8 cellular contexts compared by ENCODE assay signal in genomic region chr1:46442317-46443161, GRCh38. TPM values are rescaled to one million over a fixed set of nuclear protein-coding genes. Genes with fewer than 3 reads are reported as not detected.
A peak's percentile ranks its signal among the peaks of the same experiment; 100 is the strongest.
DNase-seq lines count a peak whose midpoint lies in the region; ATAC-seq and TF ChIP-seq lines count a peak whose summit lies in the region.

No MANE protein-coding gene starts in this region.

- H3K27me3 Mint-ChIP-seq in naive thymus-derived CD4-positive, alpha-beta T cell: peaks cover 8 to 45% (median 20%) of the 10 kb centered on the region in 5 donors

- intact Hi-C loops in esophagus squamous epithelium (cut with DNase I): no loop called here
- intact Hi-C loops in naive thymus-derived CD4-positive, alpha-beta T cell (cut with micrococcal nuclease): loop anchor here (1.0 to 10.0 kb wide), 3 partner anchors 86 to 732 kb away; no protein-coding TSS in a partner anchor

- peak overlapping the region in 3 of 4 donors; percentile 16 to 48 (median 33) for H3K27ac ChIP-seq in esophagus squamous epithelium
- H3K27ac ChIP-seq in naive thymus-derived CD4-positive, alpha-beta T cell (ENCODE audit: low read depth, low read length): no peak overlapping the region

- peak overlapping the region; percentile 77 to 95 (median 89) for H3K4me3 Mint-ChIP-seq in naive thymus-derived CD4-positive, alpha-beta T cell
- H3K4me3 Mint-ChIP-seq in stimulated activated effector memory CD8-positive, alpha-beta T cell treated with anti-CD3 and anti-CD28 coated beads, Interleukin-12 subunit alpha, Interleukin-12 subunit beta, amount 100 ng/mL, for 72 hours: peak overlapping the region; percentile 79

- H3K27me3 ChIP-seq in NT2/D1 (ENCODE audit: insufficient read depth, insufficient read length): peaks cover 68% of the 10 kb centered on the region
- H3K27me3 ChIP-seq in esophagus squamous epithelium: peaks cover 6 to 50% (median 7%) of the 10 kb centered on the region in 4 donors
- peaks cover 0 to 5% of the 10 kb centered on the region in 2 donors for H3K27me3 ChIP-seq in naive thymus-derived CD4-positive, alpha-beta T cell (ENCODE audit: control insufficient read depth in 2 of 2, insufficient read depth in 2 of 2, low read length in 2 of 2)

- ATAC-seq in GM18907 (IDR thresholded peaks at IDR 0.05; ENCODE audit: unreplicated experiment): peak; percentile 73
- peak; percentile 56 for ATAC-seq in HG03521 (IDR thresholded peaks at IDR 0.05; ENCODE audit: unreplicated experiment)
- ATAC-seq in naive thymus-derived CD4-positive, alpha-beta T cell: peak; percentile 79
- peak; percentile 82 for ATAC-seq in stimulated activated effector memory CD8-positive, alpha-beta T cell treated with anti-CD3 and anti-CD28 coated beads, Interleukin-12 subunit alpha, Interleukin-12 subunit beta, amount 100 ng/mL, for 72 hours

- peak overlapping the region; percentile 72 for H3K9ac ChIP-seq in NT2/D1 (ENCODE audit: insufficient read length, low read depth)

- CTCF ChIA-PET in naive thymus-derived CD4-positive, alpha-beta T cell (lab: Charles Lee): no interaction called here

- peaks cover 4% of the 10 kb centered on the region for H3K4me1 ChIP-seq in NT2/D1 (ENCODE audit: insufficient read depth, insufficient read length)
- peaks cover 2 to 19% (median 4%) of the 10 kb centered on the region in 3 donors for H3K4me1 ChIP-seq in esophagus squamous epithelium
- H3K4me1 ChIP-seq in naive thymus-derived CD4-positive, alpha-beta T cell (ENCODE audit: control insufficient read depth in 2 of 2, insufficient read depth in 2 of 2, low read length in 2 of 2): peaks cover 0 to 1% of the 10 kb centered on the region in 2 donors

- no peak for TF ChIP-seq POLR2A in esophagus squamous epithelium (IDR thresholded peaks at IDR 0.05)

- POLR2A ChIA-PET in naive thymus-derived CD4-positive, alpha-beta T cell (lab: Charles Lee): no interaction called here

- H3K36me3 ChIP-seq in NT2/D1 (ENCODE audit: insufficient read depth, insufficient read length, low read length) (no peaks in the 10 kb centered on the region), esophagus squamous epithelium (no peaks in the 10 kb centered on the region)
- H3K36me3 ChIP-seq in naive thymus-derived CD4-positive, alpha-beta T cell (ENCODE audit: control insufficient read depth in 2 of 3, insufficient read depth in 3 of 3, low read length in 3 of 3): no peaks in the 10 kb centered on the region

- TF ChIP-seq CTCF in esophagus squamous epithelium (IDR thresholded peaks at IDR 0.05): peak; percentile 64 to 86 (median 80)

- H3K9me3 Mint-ChIP-seq in naive thymus-derived CD4-positive, alpha-beta T cell: peaks cover 0 to 1% (median 0%) of the 10 kb centered on the region in 11 donors
- H3K9me3 Mint-ChIP-seq in stimulated activated effector memory CD8-positive, alpha-beta T cell treated with anti-CD3 and anti-CD28 coated beads, Interleukin-12 subunit alpha, Interleukin-12 subunit beta, amount 100 ng/mL, for 72 hours: no peaks in the 10 kb centered on the region

- no peaks in the 10 kb centered on the region for H3K36me3 Mint-ChIP-seq in naive thymus-derived CD4-positive, alpha-beta T cell
- H3K36me3 Mint-ChIP-seq in stimulated activated effector memory CD8-positive, alpha-beta T cell treated with anti-CD3 and anti-CD28 coated beads, Interleukin-12 subunit alpha, Interleukin-12 subunit beta, amount 100 ng/mL, for 72 hours: peaks cover 5% of the 10 kb centered on the region

- 9 to 20% methylated on average over 9 to 22 of the region's 25 CpGs for WGBS in esophagus squamous epithelium, 2 donors

- DNase-seq in AML-193 (lab: John Stamatoyannopoulos, UW) (peak; percentile 51 to 55), NT2/D1 (ENCODE audit: low read depth, low spot score) (peak; percentile 96), esophagus squamous epithelium (lab: John Stamatoyannopoulos, UW) (no peak)
- DNase-seq in activated T-cell treated with anti-CD3 and anti-CD28 coated beads, Interleukin-2, amount 50 U/mL, for 1 hour: peak; percentile 75
- peak; percentile 39 to 75 (median 63) for DNase-seq in naive thymus-derived CD4-positive, alpha-beta T cell
- peak; percentile 69 to 92 for DNase-seq in stimulated activated effector memory CD8-positive, alpha-beta T cell treated with anti-CD3 and anti-CD28 coated beads, Interleukin-12 subunit alpha, Interleukin-12 subunit beta, amount 100 ng/mL, for 72 hours (ENCODE audit: low spot score in 2 of 2)

- H3K9me3 ChIP-seq in NT2/D1 (ENCODE audit: insufficient read depth, low read length) (no peaks in the 10 kb centered on the region), esophagus squamous epithelium (no peaks in the 10 kb centered on the region)
- H3K9me3 ChIP-seq in naive thymus-derived CD4-positive, alpha-beta T cell (ENCODE audit: control insufficient read depth in 2 of 3, low read length in 3 of 3): no peaks in the 10 kb centered on the region

- H3K4me3 ChIP-seq in NT2/D1 (ENCODE audit: insufficient read length, low read depth) (peak overlapping the region; percentile 54), esophagus squamous epithelium (peak overlapping the region in 3 of 4 donors; percentile 32 to 62 (median 38))
- peak overlapping the region; percentile 75 for H3K4me3 ChIP-seq in naive thymus-derived CD4-positive, alpha-beta T cell (ENCODE audit: low read length)

- peaks cover 13 to 20% (median 14%) of the 10 kb centered on the region in 7 donors for H3K4me1 Mint-ChIP-seq in naive thymus-derived CD4-positive, alpha-beta T cell
- H3K4me1 Mint-ChIP-seq in stimulated activated effector memory CD8-positive, alpha-beta T cell treated with anti-CD3 and anti-CD28 coated beads, Interleukin-12 subunit alpha, Interleukin-12 subunit beta, amount 100 ng/mL, for 72 hours: peaks cover 32% of the 10 kb centered on the region

- H3K27ac Mint-ChIP-seq in naive thymus-derived CD4-positive, alpha-beta T cell: peak overlapping the region in 1 of 9 donors; percentile 47
- peak overlapping the region; percentile 82 for H3K27ac Mint-ChIP-seq in stimulated activated effector memory CD8-positive, alpha-beta T cell treated with anti-CD3 and anti-CD28 coated beads, Interleukin-12 subunit alpha, Interleukin-12 subunit beta, amount 100 ng/mL, for 72 hours

RNA-seq across cellular contexts. Expression of gene DMBX1, which starts 47.1 kb away (rescaled TPM):
- total RNA-seq in esophagus squamous epithelium: not detected
- total RNA-seq in naive thymus-derived CD4-positive, alpha-beta T cell: not detected
- not detected for polyA plus RNA-seq in naive thymus-derived CD4-positive, alpha-beta T cell

RNA-seq across cellular contexts. Expression of gene FAAH, which starts 48.4 kb away (rescaled TPM):
- total RNA-seq in esophagus squamous epithelium: 10 to 100 TPM; 12.3 to 29.6 (median 16.7) TPM
- 10 to 100 TPM in 2 of 5 experiments, 1 to 10 TPM in 3; 3.8 to 17.1 (median 8.5) TPM for total RNA-seq in naive thymus-derived CD4-positive, alpha-beta T cell
- polyA plus RNA-seq in naive thymus-derived CD4-positive, alpha-beta T cell: 1 to 10 TPM; 1.6 to 4.3 TPM
